Comparison of ENCODE assay signal across 28 cellular contexts in genomic region chr12:121252712-121253345, GRCh38. TPM values are rescaled to one million over a fixed set of nuclear protein-coding genes. Genes with fewer than 3 reads are reported as not detected.
DNase-seq lines count a peak whose midpoint lies in the region; ATAC-seq, FAIRE-seq and TF ChIP-seq lines count a peak whose summit lies in the region.
"Had no signal": no experiment of that assay in that cellular context is flagged by ENCODE, and none has a peak within 500 bp of the region (broad histone marks: within the 10 kb centered on the region; RNA-seq: fewer than 3 reads in every experiment).

No MANE protein-coding gene starts in this region.

- 89 to 98% methylated on average over 9 of the region's 9 CpGs for WGBS in body of pancreas, 2 donors

- no peak for TF ChIP-seq CTCF in RWPE1 (conservative IDR thresholded peaks at IDR 0.05; ENCODE audit: low read depth)
- no peak for TF ChIP-seq CTCF in kidney (IDR thresholded peaks at IDR 0.05; ENCODE audit: borderline replicate concordance, extremely low read depth, insufficient read depth)
- no peak for TF ChIP-seq CTCF in body of pancreas (IDR thresholded peaks at IDR 0.05)

- H3K9me3 ChIP-seq in kidney (ENCODE audit: control insufficient read depth in 1 of 2, low read length in 2 of 2): no peaks in the 10 kb centered on the region
- no peaks in the 10 kb centered on the region for H3K9me3 ChIP-seq in body of pancreas
- H3K9me3 ChIP-seq: left lung, ovary, Peyer's patch, uterus had no signal

- no peak overlapping the region for H3K9ac ChIP-seq in kidney (ENCODE audit: low read length in 2 of 2)

- CTCF ChIA-PET in RWPE1 (lab: Yijun Ruan, JAX): no interaction called here

- no peak overlapping the region for H3K27ac ChIP-seq in RWPE1
- no peak overlapping the region for H3K27ac ChIP-seq in kidney (ENCODE audit: low read depth in 2 of 2, low read length in 2 of 2)
- no peak overlapping the region for H3K27ac ChIP-seq in body of pancreas
- H3K27ac ChIP-seq: C4-2B, left lung, ovary, Peyer's patch, uterus, VCaP had no signal

- no peak for DNase-seq in stimulated activated naive CD8-positive, alpha-beta T cell treated with anti-CD3 and anti-CD28 coated beads, Interleukin-15, amount 100 ng/mL, for 72 hours
- DNase-seq in stimulated activated naive CD8-positive, alpha-beta T cell treated with anti-CD3 and anti-CD28 coated beads, Interleukin-15, Interleukin-2, amounts not matched to agents 100 U/mL and 50 U/mL, for 24 hours: no peak
- DNase-seq in RWPE1 (ENCODE audit: low spot score) (peak; percentile 32), kidney (peak; percentile 39), nucleus accumbens (lab: John Stamatoyannopoulos, UW) (no peak), NCI-H2171 treated with DMSO at 0.1 percent for 48 hours (lab: John Stamatoyannopoulos, UW) (no peak), body of pancreas (no peak), EL (no peak)
- DNase-seq: activated CD4-positive, alpha-beta T cell treated with anti-CD3 and anti-CD28 coated beads, Interleukin-2, amount 10 ng/mL, durations not matched to agents 7 days and 5 days; activated CD8-positive, alpha-beta memory T cell treated with anti-CD3 and anti-CD28 coated beads, Interleukin-2, amount 10 ng/mL, durations not matched to agents 7 days and 5 days; activated naive CD8-positive, alpha-beta T cell treated with anti-CD3 and anti-CD28 coated beads, Interleukin-2, amount 10 ng/mL, durations not matched to agents 7 days and 5 days; cerebellar nuclear complex; erythroblast; foreskin melanocyte; MM.1S; natural killer cell; NCI-H1436 treated with DMSO at 0.1 percent for 48 hours; NCI-H524; ovary; Peyer's patch; retina; uterus had no signal

- POLR2A ChIA-PET in RWPE1 (lab: Yijun Ruan, JAX; ENCODE audit: low non-redundant PET): no interaction called here

- peak overlapping the region; percentile 22 to 79 for H3K27ac Mint-ChIP-seq in stimulated activated naive CD8-positive, alpha-beta T cell treated with anti-CD3 and anti-CD28 coated beads, Interleukin-15, amount 100 ng/mL, for 72 hours
- H3K27ac Mint-ChIP-seq: activated CD4-positive, alpha-beta T cell treated with anti-CD3 and anti-CD28 coated beads, Interleukin-2, amount 10 ng/mL, durations not matched to agents 7 days and 5 days; activated CD8-positive, alpha-beta memory T cell treated with anti-CD3 and anti-CD28 coated beads, Interleukin-2, amount 10 ng/mL, durations not matched to agents 7 days and 5 days; activated naive CD8-positive, alpha-beta T cell treated with anti-CD3 and anti-CD28 coated beads, Interleukin-2, amount 10 ng/mL, durations not matched to agents 7 days and 5 days; activated T-helper 1 cell treated with anti-CD3 and anti-CD28 coated beads, Interleukin-12 subunit alpha, Interleukin-12 subunit beta, Interleukin-2, Interleukin-4 antibody, amounts not matched to agents 30 ng/mL and 10 ng/mL and 1 ng/mL, durations not matched to agents 14 hours and 24 hours and 36 hours; mesothelial cell of epicardium; natural killer cell; T-helper 1 cell treated with Interleukin-12 subunit alpha and Interleukin-12 subunit beta and Interleukin-4 antibody, amounts not matched to agents 30 μg/mL and 1 μg/mL, for 36 hours had no signal

- H3K4me1 ChIP-seq in kidney (ENCODE audit: control insufficient read depth in 1 of 2, insufficient read depth in 1 of 2, low read depth in 1 of 2, low read length in 2 of 2): no peaks in the 10 kb centered on the region
- no peaks in the 10 kb centered on the region for H3K4me1 ChIP-seq in body of pancreas
- H3K4me1 ChIP-seq: left lung, uterus had no signal

- TF ChIP-seq POLR2A in body of pancreas (IDR thresholded peaks at IDR 0.05): no peak

- FAIRE-seq in kidney (lab: Jason Lieb, UNC): no peak

- H3K9me3 Mint-ChIP-seq in stimulated activated naive CD8-positive, alpha-beta T cell treated with anti-CD3 and anti-CD28 coated beads, Interleukin-15, amount 100 ng/mL, for 72 hours: peaks cover 0 to 15% of the 10 kb centered on the region in 2 donors
- H3K9me3 Mint-ChIP-seq: activated naive CD8-positive, alpha-beta T cell treated with anti-CD3 and anti-CD28 coated beads, Interleukin-2, amount 10 ng/mL, durations not matched to agents 7 days and 5 days; activated T-helper 1 cell treated with anti-CD3 and anti-CD28 coated beads, Interleukin-12 subunit alpha, Interleukin-12 subunit beta, Interleukin-2, Interleukin-4 antibody, amounts not matched to agents 30 ng/mL and 10 ng/mL and 1 ng/mL, durations not matched to agents 14 hours and 24 hours and 36 hours; mesothelial cell of epicardium; natural killer cell; T-helper 1 cell treated with Interleukin-12 subunit alpha and Interleukin-12 subunit beta and Interleukin-4 antibody, amounts not matched to agents 30 μg/mL and 1 μg/mL, for 36 hours had no signal

- H3K36me3 ChIP-seq in kidney (ENCODE audit: control insufficient read depth in 1 of 2, insufficient read depth in 2 of 2, low read length in 2 of 2): peaks cover 24 to 54% of the 10 kb centered on the region in 2 donors
- H3K36me3 ChIP-seq in body of pancreas (replicated peaks in 1 of 2; ENCODE audit: insufficient read depth in 1 of 2, low read depth in 2 of 2): peaks cover 0 to 15% of the 10 kb centered on the region in 2 donors
- H3K36me3 ChIP-seq: ovary, uterus had no signal

- H3K27me3 Mint-ChIP-seq in stimulated activated naive CD8-positive, alpha-beta T cell treated with anti-CD3 and anti-CD28 coated beads, Interleukin-15, amount 100 ng/mL, for 72 hours: no peaks in the 10 kb centered on the region
- H3K27me3 Mint-ChIP-seq: activated CD4-positive, alpha-beta T cell treated with anti-CD3 and anti-CD28 coated beads, Interleukin-2, amount 10 ng/mL, durations not matched to agents 7 days and 5 days; activated CD8-positive, alpha-beta memory T cell treated with anti-CD3 and anti-CD28 coated beads, Interleukin-2, amount 10 ng/mL, durations not matched to agents 7 days and 5 days; activated naive CD8-positive, alpha-beta T cell treated with anti-CD3 and anti-CD28 coated beads, Interleukin-2, amount 10 ng/mL, durations not matched to agents 7 days and 5 days had no signal

- intact Hi-C loops in kidney (cut with DNase I) (no loop called here), body of pancreas (cut with DNase I) (no loop called here)

- ATAC-seq in stimulated activated naive CD8-positive, alpha-beta T cell treated with anti-CD3 and anti-CD28 coated beads, Interleukin-15, amount 100 ng/mL, for 72 hours: no peak
- no peak for ATAC-seq in stimulated activated naive CD8-positive, alpha-beta T cell treated with anti-CD3 and anti-CD28 coated beads, Interleukin-15, Interleukin-2, amounts not matched to agents 100 U/mL and 50 U/mL, for 24 hours
- no peak for ATAC-seq in body of pancreas
- ATAC-seq: left lung, natural killer cell had no signal

- no peaks in the 10 kb centered on the region for H3K27me3 ChIP-seq in body of pancreas
- H3K27me3 ChIP-seq: left lung, ovary, Peyer's patch, uterus had no signal

- peaks cover 16% of the 10 kb centered on the region for H3K4me1 Mint-ChIP-seq in stimulated activated naive CD8-positive, alpha-beta T cell treated with anti-CD3 and anti-CD28 coated beads, Interleukin-15, amount 100 ng/mL, for 72 hours
- H3K4me1 Mint-ChIP-seq: activated CD4-positive, alpha-beta T cell treated with anti-CD3 and anti-CD28 coated beads, Interleukin-2, amount 10 ng/mL, durations not matched to agents 7 days and 5 days; activated CD8-positive, alpha-beta memory T cell treated with anti-CD3 and anti-CD28 coated beads, Interleukin-2, amount 10 ng/mL, durations not matched to agents 7 days and 5 days; mesothelial cell of epicardium; natural killer cell had no signal

- no peak overlapping the region for H3K4me3 Mint-ChIP-seq in stimulated activated naive CD8-positive, alpha-beta T cell treated with anti-CD3 and anti-CD28 coated beads, Interleukin-15, amount 100 ng/mL, for 72 hours
- H3K4me3 Mint-ChIP-seq: activated CD4-positive, alpha-beta T cell treated with anti-CD3 and anti-CD28 coated beads, Interleukin-2, amount 10 ng/mL, durations not matched to agents 7 days and 5 days; activated CD8-positive, alpha-beta memory T cell treated with anti-CD3 and anti-CD28 coated beads, Interleukin-2, amount 10 ng/mL, durations not matched to agents 7 days and 5 days; activated naive CD8-positive, alpha-beta T cell treated with anti-CD3 and anti-CD28 coated beads, Interleukin-2, amount 10 ng/mL, durations not matched to agents 7 days and 5 days; activated T-helper 1 cell treated with anti-CD3 and anti-CD28 coated beads, Interleukin-12 subunit alpha, Interleukin-12 subunit beta, Interleukin-2, Interleukin-4 antibody, amounts not matched to agents 30 ng/mL and 10 ng/mL and 1 ng/mL, durations not matched to agents 14 hours and 24 hours and 36 hours; mesothelial cell of epicardium; natural killer cell; T-helper 1 cell treated with Interleukin-12 subunit alpha and Interleukin-12 subunit beta and Interleukin-4 antibody, amounts not matched to agents 30 μg/mL and 1 μg/mL, for 36 hours had no signal

- H3K4me3 ChIP-seq in kidney (ENCODE audit: low read length in 2 of 2) (no peak overlapping the region), body of pancreas (no peak overlapping the region)
- H3K4me3 ChIP-seq: left lung, ovary, Peyer's patch, uterus had no signal

RNA-seq across cellular contexts. Expression of gene P2RX4, which starts 42.9 kb away (rescaled TPM):
- total RNA-seq in kidney: 36.2 TPM
- 28.8 TPM for polyA plus RNA-seq in kidney (ENCODE audit: insufficient read depth, low read depth, low replicate concordance)
- total RNA-seq in body of pancreas: 10 to 100 TPM; 50.1 to 58.1 TPM

RNA-seq across cellular contexts. Expression of gene CAMKK2, which starts 43.7 kb away (rescaled TPM):
- total RNA-seq in kidney (35.6 TPM), body of pancreas (10 to 100 TPM; 17.4 to 70.5 TPM)
- 16.3 TPM for polyA plus RNA-seq in kidney (ENCODE audit: insufficient read depth, low read depth, low replicate concordance)

Comparison
In these comparisons a context has a peak if more than half of its experiments do, and no peak if none do; other contexts are left out.
1. DNase-seq: peak in RWPE1 (single experiment) and kidney (single experiment); none in stimulated activated naive CD8-positive, alpha-beta T cell treated with anti-CD3 and anti-CD28 coated beads, Interleukin-15, amount 100 ng/mL, for 72 hours (0 of 2), stimulated activated naive CD8-positive, alpha-beta T cell treated with anti-CD3 and anti-CD28 coated beads, Interleukin-15, Interleukin-2, amounts not matched to agents 100 U/mL and 50 U/mL, for 24 hours (single experiment), nucleus accumbens (0 of 56), NCI-H2171 treated with DMSO at 0.1 percent for 48 hours (single experiment), body of pancreas (0 of 4) and EL (single experiment).